ENCODE assay signal across 11 cellular contexts in the genomic region with DNA sequence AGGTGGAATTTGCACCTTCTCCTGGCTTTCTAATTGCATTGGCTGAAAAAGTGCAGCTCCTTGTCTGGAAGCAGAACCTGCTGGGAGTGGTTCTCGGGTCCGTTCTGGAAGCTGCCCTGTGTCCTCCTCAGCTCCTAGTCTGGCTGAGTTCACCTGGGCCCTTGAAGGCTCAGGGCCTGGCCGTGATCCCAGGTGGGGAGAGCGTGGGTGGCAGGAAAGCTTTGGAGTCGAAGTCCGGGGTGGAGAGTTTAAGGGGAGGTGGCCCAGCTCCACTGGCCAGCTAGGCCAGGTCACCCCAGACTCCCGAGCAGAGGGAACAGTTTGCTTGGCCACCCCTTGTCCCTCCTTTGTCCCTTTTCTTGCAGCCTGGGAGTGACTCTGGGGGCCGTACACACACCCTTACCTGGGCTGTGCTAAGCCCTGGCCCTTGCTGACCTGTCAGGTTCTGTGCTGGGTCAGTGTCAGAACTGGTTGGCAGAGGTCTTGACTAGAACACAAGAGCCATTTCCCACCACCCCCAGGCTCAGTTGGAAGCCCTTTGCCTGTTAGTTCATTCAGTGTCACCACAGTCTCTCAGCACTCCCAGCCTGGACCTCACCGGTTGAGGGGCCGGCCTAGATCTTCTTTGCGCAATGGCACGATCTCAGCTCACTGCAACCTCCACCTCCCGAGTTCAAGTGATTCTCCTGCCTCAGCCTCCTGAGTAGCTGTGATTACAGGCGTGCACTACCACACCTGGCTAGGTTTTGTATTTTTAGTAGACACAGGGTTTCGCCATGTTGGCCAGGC.
"Had no signal": no experiment of that assay in that cellular context is flagged by ENCODE, and none has a peak within 500 bp of the region (broad histone marks: within the 10 kb centered on the region; RNA-seq: fewer than 3 reads in every experiment).

No MANE protein-coding gene starts in this region.

- H3K27me3 ChIP-seq: transverse colon had no signal

- H3K9ac ChIP-seq: parathyroid adenoma had no signal

- ATAC-seq: activated CD4-positive, alpha-beta T cell treated with anti-CD3 and anti-CD28 coated beads for 36 hours had no signal

- H3K4me3 ChIP-seq: skin epidermis, transverse colon had no signal

- H3K27ac ChIP-seq: parathyroid adenoma, transverse colon had no signal

- H3K27me3 Mint-ChIP-seq: activated CD4-positive, alpha-beta T cell treated with anti-CD3 and anti-CD28 coated beads for 36 hours had no signal

- H3K27ac Mint-ChIP-seq: activated CD4-positive, alpha-beta T cell treated with anti-CD3 and anti-CD28 coated beads for 36 hours; endodermal cell; mesothelial cell of epicardium had no signal

- H3K4me3 Mint-ChIP-seq: activated CD4-positive, alpha-beta T cell treated with anti-CD3 and anti-CD28 coated beads for 36 hours; endodermal cell; mesothelial cell of epicardium had no signal

- H3K9me3 ChIP-seq: transverse colon had no signal

- H3K4me1 Mint-ChIP-seq: activated CD4-positive, alpha-beta T cell treated with anti-CD3 and anti-CD28 coated beads for 36 hours; endodermal cell had no signal

- DNase-seq: activated CD4-positive, alpha-beta T cell treated with anti-CD3 and anti-CD28 coated beads for 36 hours; activated naive CD4-positive, alpha-beta T cell treated with Interleukin-2 at 50 U/mL for 16 hours; dermis blood vessel endothelial cell; endodermal cell; erythroblast; retina; T-helper 9 cell; transverse colon had no signal
